In the genomic region with DNA sequence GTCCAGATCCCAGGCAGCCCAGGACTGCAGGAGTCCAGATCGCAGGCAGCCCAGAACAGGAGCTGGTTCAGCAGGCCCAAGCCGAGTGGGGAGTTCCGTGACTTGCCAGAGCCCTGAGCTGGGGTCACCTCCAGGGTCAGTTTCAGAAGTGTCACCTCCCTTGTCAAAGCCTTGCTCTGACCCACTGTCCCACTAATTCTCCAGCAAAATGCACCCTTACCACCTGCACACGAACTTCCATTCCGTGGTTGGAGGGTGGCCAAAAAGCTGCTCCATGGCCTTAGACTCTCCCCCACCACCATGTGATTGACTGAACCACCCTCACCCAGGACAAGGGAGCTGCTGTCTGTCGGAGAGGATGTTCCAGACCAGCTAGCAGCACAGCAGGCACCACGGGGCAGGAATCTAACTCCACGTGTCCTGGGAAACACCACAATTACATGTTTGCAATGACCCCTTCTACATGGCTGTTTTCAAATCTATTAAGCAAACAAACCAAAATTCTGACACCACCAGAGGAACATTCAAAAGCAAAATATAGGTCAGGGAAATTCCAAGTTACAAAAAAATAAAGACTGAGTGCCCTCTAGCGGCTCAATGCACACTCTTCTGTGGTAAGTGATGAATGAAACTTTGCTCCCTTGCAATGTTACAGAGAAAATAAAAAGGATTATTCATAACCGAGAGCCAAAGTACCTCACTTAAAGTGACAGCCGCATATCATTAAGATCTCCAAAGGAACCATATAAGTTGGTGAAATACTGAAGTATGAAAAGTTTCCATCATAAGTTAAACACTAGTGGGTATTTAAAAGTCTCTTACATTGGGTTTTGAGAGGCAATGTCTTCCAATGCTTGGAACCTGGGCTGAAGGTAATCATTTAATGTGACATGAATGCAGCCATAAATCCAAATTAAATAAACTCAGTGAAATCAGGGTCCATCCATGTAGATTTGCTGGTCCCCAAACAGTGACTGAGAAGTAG, we compare ENCODE assay signal across 8 cellular contexts.
DNase-seq lines count a peak whose midpoint lies in the region; ATAC-seq and TF ChIP-seq lines count a peak whose summit lies in the region.

No MANE protein-coding gene starts in this region.

- no peaks in the 10 kb centered on the region for H3K9me3 ChIP-seq in neural cell (ENCODE audit: low read length)

- no peak for ATAC-seq in HG03280 (IDR thresholded peaks at IDR 0.05; ENCODE audit: unreplicated experiment)

- no peaks in the 10 kb centered on the region for H3F3A ChIP-seq in neural cell (ENCODE audit: insufficient read depth, low read length, poor library complexity, severe bottlenecking)

- no peaks in the 10 kb centered on the region for H3K79me2 ChIP-seq in neural cell (replicated peaks; ENCODE audit: insufficient read depth, low read length)

- no peaks in the 10 kb centered on the region for H3K36me3 ChIP-seq in neural cell (ENCODE audit: insufficient read depth, low read length)

- TF ChIP-seq EP300 in neural cell (conservative IDR thresholded peaks at IDR 0.05; ENCODE audit: poor library complexity, severe bottlenecking) = no peak

- H3K4me2 ChIP-seq in neural cell (ENCODE audit: low read length) = no peak overlapping the region

- H3K27ac ChIP-seq in neural cell (ENCODE audit: low read length) = no peak overlapping the region

- peak; percentile 87 for TF ChIP-seq RAD21 in neural cell (conservative IDR thresholded peaks at IDR 0.05)

- no peak overlapping the region for H3K4me3 ChIP-seq in fibroblast of mammary gland (ENCODE audit: control insufficient read depth, low read depth, low read length)
- H3K4me3 ChIP-seq in neural cell (ENCODE audit: low read length) = no peak overlapping the region

- no peak overlapping the region for H3K9ac ChIP-seq in neural cell (ENCODE audit: low read length)

- DNase-seq in NCI-H2029 treated with DMSO at 0.1 percent for 48 hours (lab: John Stamatoyannopoulos, UW) (peak; percentile 6), NCI-H2029 (lab: John Stamatoyannopoulos, UW) (no peak), LHCN-M2 (ENCODE audit: low read depth) (peak; percentile 62), fibroblast of mammary gland (ENCODE audit: low read depth) (peak; percentile 57), NCI-H446 treated with DMSO at 0.1 percent for 48 hours (lab: John Stamatoyannopoulos, UW) (no peak)
- DNase-seq in activated CD4-positive, alpha-beta T cell treated with anti-CD3 and anti-CD28 coated beads, Interleukin-2, amount 50 U/mL, for 48 hours = peak; percentile 26 to 39

- H4K20me1 ChIP-seq in neural cell (ENCODE audit: insufficient read depth) = no peaks in the 10 kb centered on the region

- no peaks in the 10 kb centered on the region for H3K27me3 ChIP-seq in neural cell (ENCODE audit: insufficient read depth, low read depth, low read length)

- H2AFZ ChIP-seq in neural cell (ENCODE audit: low read depth, low read length) = no peak overlapping the region

- no peaks in the 10 kb centered on the region for H3K9me2 ChIP-seq in neural cell (ENCODE audit: insufficient read depth, low read length)

- TF ChIP-seq CTCF in fibroblast of mammary gland (conservative IDR thresholded peaks at IDR 0.05; ENCODE audit: control insufficient read depth, insufficient read depth, low read depth, low read length) (peak; percentile 72), neural cell (IDR thresholded peaks at IDR 0.05; ENCODE audit: poor library complexity, severe bottlenecking) (peak; percentile 91)

TF ChIP-seq in neural cell, 6 proteins besides CTCF, POLR2A, EP300 and RAD21:
- TF ChIP-seq MXI1 (conservative IDR thresholded peaks at IDR 0.05; ENCODE audit: poor library complexity, severe bottlenecking) = no peak
- peak; percentile 87 for TF ChIP-seq SMC3 (conservative IDR thresholded peaks at IDR 0.05; ENCODE audit: poor library complexity)
TF ChIP-seq in neural cell: peak in this region for 1.

Comparison
In these comparisons a context has a peak if more than half of its experiments do, and no peak if none do; other contexts are left out.
1. DNase-seq: peak in NCI-H2029 treated with DMSO at 0.1 percent for 48 hours (single experiment), LHCN-M2 (single experiment), activated CD4-positive, alpha-beta T cell treated with anti-CD3 and anti-CD28 coated beads, Interleukin-2, amount 50 U/mL, for 48 hours (2 of 2) and fibroblast of mammary gland (single experiment); none in NCI-H2029 (single experiment) and NCI-H446 treated with DMSO at 0.1 percent for 48 hours (single experiment).